Comparison of ENCODE assay signal across 21 cellular contexts in genomic region chr10:7862121-7862514, GRCh38. TPM values are rescaled to one million over a fixed set of nuclear protein-coding genes. Genes with fewer than 3 reads are reported as not detected.
A peak's percentile ranks its signal among the peaks of the same experiment; 100 is the strongest.
DNase-seq lines count a peak whose midpoint lies in the region; ATAC-seq, FAIRE-seq and TF ChIP-seq lines count a peak whose summit lies in the region.
"Had no signal": no experiment of that assay in that cellular context is flagged by ENCODE, and none has a peak within 500 bp of the region (broad histone marks: within the 10 kb centered on the region; RNA-seq: fewer than 3 reads in every experiment).

No MANE protein-coding gene starts in this region.

- DNase-seq in GM12892 (ENCODE audit: insufficient read length) = no peak
- no peak for DNase-seq in adipocyte (ENCODE audit: low read depth)
- DNase-seq in RCC 7860 (ENCODE audit: low spot score) = no peak
- no peak for DNase-seq in substantia nigra (lab: John Stamatoyannopoulos, UW)
- DNase-seq: 8988T; BE2C; C1 segment of cervical spinal cord; Calu3; CD4-positive, alpha-beta memory T cell; CD4-positive, CD25-positive, alpha-beta regulatory T cell; CD8-positive, alpha-beta memory T cell; COR-L47; DMS79 treated with DMSO at 0.1 percent for 48 hours; GF-D8 had no signal

- H3K27me3 ChIP-seq in adipocyte (replicated peaks; ENCODE audit: control insufficient read depth, insufficient read depth, low read length) = no peaks in the 10 kb centered on the region
- H3K27me3 ChIP-seq: BE2C, BLaER1 had no signal

- ATAC-seq in HG03108 (IDR thresholded peaks at IDR 0.05; ENCODE audit: unreplicated experiment) = no peak
- ATAC-seq: GM12878 had no signal

- no peaks in the 10 kb centered on the region for H3K36me3 ChIP-seq in adipocyte (ENCODE audit: control insufficient read depth, insufficient read depth, low read length, severe bottlenecking)
- H3K36me3 ChIP-seq: BE2C had no signal

- no peak for TF ChIP-seq POLR2A in GM12892 (IDR thresholded peaks at IDR 0.05; ENCODE audit: low read depth, low read length)

- H3K4me3 ChIP-seq in adipocyte (ENCODE audit: low read length) = peak overlapping the region; percentile 18
- H3K4me3 ChIP-seq: BLaER1, GM12878 had no signal

- H3K4me1 ChIP-seq in adipocyte (ENCODE audit: control insufficient read depth, insufficient read depth, low read length) = peaks cover 12% of the 10 kb centered on the region
- H3K4me1 ChIP-seq: BE2C had no signal

- peaks cover 21% of the 10 kb centered on the region for H3K9me3 ChIP-seq in adipocyte (ENCODE audit: control insufficient read depth, low read length)
- H3K9me3 ChIP-seq: BE2C had no signal

- no peak overlapping the region for H3K9ac ChIP-seq in adipocyte (ENCODE audit: low read length)
- H3K9ac ChIP-seq: BLaER1 had no signal

- no peak overlapping the region for H3K27ac ChIP-seq in substantia nigra (ENCODE audit: low read depth, low read length, poor library complexity, severe bottlenecking)
- H3K27ac ChIP-seq: BLaER1 had no signal

- FAIRE-seq in GM12892 (lab: Jason Lieb, UNC) (peak; percentile 9), RCC 7860 (lab: Jason Lieb, UNC) (no peak)
- FAIRE-seq: A204.1, D721Med, G401.6, GM12878, GM19239 had no signal

RNA-seq across cellular contexts. Expression of gene TAF3, which starts 43.8 kb away (rescaled TPM):
- 3.9 TPM for polyA plus RNA-seq in GM12892 (2012; ENCODE audit: missing spikeins)
